1 cellular context compared by ENCODE assay signal in the genomic region with DNA sequence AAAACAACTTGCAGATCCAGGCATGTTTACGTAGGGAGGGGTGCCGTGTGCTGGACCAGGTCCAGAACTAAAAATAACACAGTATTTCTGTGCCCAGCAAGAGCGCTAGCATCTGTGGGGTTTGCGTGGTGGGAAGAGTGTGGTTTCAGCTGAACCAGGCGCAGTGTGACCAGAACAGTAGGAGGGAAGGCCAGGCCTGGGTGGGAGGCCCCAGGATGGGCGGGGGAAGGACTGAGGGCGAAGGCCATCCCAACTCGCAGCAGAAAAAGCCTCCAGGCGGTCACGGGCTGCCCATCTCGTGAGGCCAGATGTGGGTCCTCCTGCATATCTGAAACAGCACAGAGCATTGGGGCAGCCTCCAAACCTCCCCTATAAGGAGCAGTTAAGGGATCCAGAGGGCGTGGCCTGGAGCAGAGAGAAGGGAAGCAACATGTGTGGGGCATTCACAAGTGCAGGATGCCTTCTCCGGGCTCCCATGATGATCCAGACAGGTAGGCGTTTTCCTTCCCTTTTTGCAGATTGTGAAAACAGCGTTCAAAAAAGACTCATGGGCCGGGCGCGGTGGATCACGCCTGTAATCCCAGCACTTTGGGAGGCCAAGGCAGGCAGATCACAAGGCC.
TF ChIP-seq lines count a peak whose summit lies in the region.

No MANE protein-coding gene starts in this region.

TF ChIP-seq in HepG2, 621 proteins besides CTCF, POLR2A, EP300 and RAD21 (continued from another document and continues in another):
- TF ChIP-seq, protein P1, sequence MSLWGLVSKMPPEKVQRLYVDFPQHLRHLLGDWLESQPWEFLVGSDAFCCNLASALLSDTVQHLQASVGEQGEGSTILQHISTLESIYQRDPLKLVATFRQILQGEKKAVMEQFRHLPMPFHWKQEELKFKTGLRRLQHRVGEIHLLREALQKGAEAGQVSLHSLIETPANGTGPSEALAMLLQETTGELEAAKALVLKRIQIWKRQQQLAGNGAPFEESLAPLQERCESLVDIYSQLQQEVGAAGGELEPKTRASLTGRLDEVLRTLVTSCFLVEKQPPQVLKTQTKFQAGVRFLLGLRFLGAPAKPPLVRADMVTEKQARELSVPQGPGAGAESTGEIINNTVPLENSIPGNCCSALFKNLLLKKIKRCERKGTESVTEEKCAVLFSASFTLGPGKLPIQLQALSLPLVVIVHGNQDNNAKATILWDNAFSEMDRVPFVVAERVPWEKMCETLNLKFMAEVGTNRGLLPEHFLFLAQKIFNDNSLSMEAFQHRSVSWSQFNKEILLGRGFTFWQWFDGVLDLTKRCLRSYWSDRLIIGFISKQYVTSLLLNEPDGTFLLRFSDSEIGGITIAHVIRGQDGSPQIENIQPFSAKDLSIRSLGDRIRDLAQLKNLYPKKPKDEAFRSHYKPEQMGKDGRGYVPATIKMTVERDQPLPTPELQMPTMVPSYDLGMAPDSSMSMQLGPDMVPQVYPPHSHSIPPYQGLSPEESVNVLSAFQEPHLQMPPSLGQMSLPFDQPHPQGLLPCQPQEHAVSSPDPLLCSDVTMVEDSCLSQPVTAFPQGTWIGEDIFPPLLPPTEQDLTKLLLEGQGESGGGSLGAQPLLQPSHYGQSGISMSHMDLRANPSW (CRISPR knock-in tag; IDR thresholded peaks at IDR 0.05; ENCODE audit: borderline replicate concordance): no peak
- TF ChIP-seq KMT2B (CRISPR knock-in tag; IDR thresholded peaks at IDR 0.05) (no peak), CC2D1A (CRISPR knock-in tag; IDR thresholded peaks at IDR 0.05) (no peak), ZNF75D (CRISPR knock-in tag; IDR thresholded peaks at IDR 0.05; ENCODE audit: borderline replicate concordance) (no peak), ZNF501 (CRISPR knock-in tag; IDR thresholded peaks at IDR 0.05) (no peak; the same call in 1 of the 2 replicates), REXO4 (CRISPR knock-in tag; IDR thresholded peaks at IDR 0.05; ENCODE audit: borderline replicate concordance) (no peak), ZNF430 (CRISPR knock-in tag; IDR thresholded peaks at IDR 0.05) (no peak), NBN (conservative IDR thresholded peaks at IDR 0.05) (no peak), ZBTB7B (CRISPR knock-in tag; IDR thresholded peaks at IDR 0.05) (no peak; the same call in none of the 2 replicates), HNRNPH1 (optimal IDR thresholded peaks at IDR 0.05; ENCODE audit: low read depth, low read length) (no peak), HNRNPK (IDR thresholded peaks at IDR 0.05; ENCODE audit: low read depth, low read length, poor library complexity, severe bottlenecking) (no peak), KAT2B (IDR thresholded peaks at IDR 0.05; ENCODE audit: borderline replicate concordance, low read depth, low read length) (no peak), AKAP8 (CRISPR knock-in tag; IDR thresholded peaks at IDR 0.05) (no peak), ZSCAN31 (CRISPR knock-in tag; IDR thresholded peaks at IDR 0.05; ENCODE audit: low read depth) (peak; percentile 3; the same call in 1 of the 2 replicates), ZNF598 (CRISPR knock-in tag; IDR thresholded peaks at IDR 0.05; ENCODE audit: borderline replicate concordance) (no peak), MED1 (CRISPR knock-in tag; IDR thresholded peaks at IDR 0.05) (no peak; the same call in none of the 2 replicates), MXD4 (CRISPR knock-in tag; IDR thresholded peaks at IDR 0.05) (no peak), ZNF577 (CRISPR knock-in tag; IDR thresholded peaks at IDR 0.05; ENCODE audit: borderline replicate concordance, low read depth) (no peak), SAP130 (CRISPR knock-in tag; IDR thresholded peaks at IDR 0.05; ENCODE audit: low read depth) (no peak), HNRNPUL1 (IDR thresholded peaks at IDR 0.05; ENCODE audit: low read depth, low read length) (no peak), ZNF510 (CRISPR knock-in tag; IDR thresholded peaks at IDR 0.05; ENCODE audit: low read depth) (no peak), ZNF670 (CRISPR knock-in tag; IDR thresholded peaks at IDR 0.05; ENCODE audit: borderline replicate concordance) (no peak), KDM5B (CRISPR knock-in tag; IDR thresholded peaks at IDR 0.05; ENCODE audit: borderline replicate concordance) (no peak), ZNF850 (CRISPR knock-in tag; conservative IDR thresholded peaks at IDR 0.05) (no peak), ZNF343 (CRISPR knock-in tag; IDR thresholded peaks at IDR 0.05) (peak; percentile 64; the same call in 1 of the 2 replicates), FLYWCH1 (CRISPR knock-in tag; IDR thresholded peaks at IDR 0.05) (no peak), PHF21A (CRISPR knock-in tag; IDR thresholded peaks at IDR 0.05) (no peak), KLF12 (CRISPR knock-in tag; IDR thresholded peaks at IDR 0.05; ENCODE audit: borderline replicate concordance) (0 out of 2 replicates have a peak, but pooled peaks have one; percentile 63), ZNF570 (CRISPR knock-in tag; IDR thresholded peaks at IDR 0.05; ENCODE audit: borderline replicate concordance) (no peak), CHCHD3 (CRISPR knock-in tag; IDR thresholded peaks at IDR 0.05) (no peak)
- TF ChIP-seq, protein P2, sequence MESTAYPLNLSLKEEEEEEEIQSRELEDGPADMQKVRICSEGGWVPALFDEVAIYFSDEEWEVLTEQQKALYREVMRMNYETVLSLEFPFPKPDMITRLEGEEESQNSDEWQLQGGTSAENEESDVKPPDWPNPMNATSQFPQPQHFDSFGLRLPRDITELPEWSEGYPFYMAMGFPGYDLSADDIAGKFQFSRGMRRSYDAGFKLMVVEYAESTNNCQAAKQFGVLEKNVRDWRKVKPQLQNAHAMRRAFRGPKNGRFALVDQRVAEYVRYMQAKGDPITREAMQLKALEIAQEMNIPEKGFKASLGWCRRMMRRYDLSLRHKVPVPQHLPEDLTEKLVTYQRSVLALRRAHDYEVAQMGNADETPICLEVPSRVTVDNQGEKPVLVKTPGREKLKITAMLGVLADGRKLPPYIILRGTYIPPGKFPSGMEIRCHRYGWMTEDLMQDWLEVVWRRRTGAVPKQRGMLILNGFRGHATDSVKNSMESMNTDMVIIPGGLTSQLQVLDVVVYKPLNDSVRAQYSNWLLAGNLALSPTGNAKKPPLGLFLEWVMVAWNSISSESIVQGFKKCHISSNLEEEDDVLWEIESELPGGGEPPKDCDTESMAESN (CRISPR knock-in tag; conservative IDR thresholded peaks at IDR 0.05): no peak
- TF ChIP-seq, protein P3, sequence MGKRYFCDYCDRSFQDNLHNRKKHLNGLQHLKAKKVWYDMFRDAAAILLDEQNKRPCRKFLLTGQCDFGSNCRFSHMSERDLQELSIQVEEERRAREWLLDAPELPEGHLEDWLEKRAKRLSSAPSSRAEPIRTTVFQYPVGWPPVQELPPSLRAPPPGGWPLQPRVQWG (CRISPR knock-in tag; IDR thresholded peaks at IDR 0.05; ENCODE audit: borderline replicate concordance, low read depth): no peak
- TF ChIP-seq, protein P4, sequence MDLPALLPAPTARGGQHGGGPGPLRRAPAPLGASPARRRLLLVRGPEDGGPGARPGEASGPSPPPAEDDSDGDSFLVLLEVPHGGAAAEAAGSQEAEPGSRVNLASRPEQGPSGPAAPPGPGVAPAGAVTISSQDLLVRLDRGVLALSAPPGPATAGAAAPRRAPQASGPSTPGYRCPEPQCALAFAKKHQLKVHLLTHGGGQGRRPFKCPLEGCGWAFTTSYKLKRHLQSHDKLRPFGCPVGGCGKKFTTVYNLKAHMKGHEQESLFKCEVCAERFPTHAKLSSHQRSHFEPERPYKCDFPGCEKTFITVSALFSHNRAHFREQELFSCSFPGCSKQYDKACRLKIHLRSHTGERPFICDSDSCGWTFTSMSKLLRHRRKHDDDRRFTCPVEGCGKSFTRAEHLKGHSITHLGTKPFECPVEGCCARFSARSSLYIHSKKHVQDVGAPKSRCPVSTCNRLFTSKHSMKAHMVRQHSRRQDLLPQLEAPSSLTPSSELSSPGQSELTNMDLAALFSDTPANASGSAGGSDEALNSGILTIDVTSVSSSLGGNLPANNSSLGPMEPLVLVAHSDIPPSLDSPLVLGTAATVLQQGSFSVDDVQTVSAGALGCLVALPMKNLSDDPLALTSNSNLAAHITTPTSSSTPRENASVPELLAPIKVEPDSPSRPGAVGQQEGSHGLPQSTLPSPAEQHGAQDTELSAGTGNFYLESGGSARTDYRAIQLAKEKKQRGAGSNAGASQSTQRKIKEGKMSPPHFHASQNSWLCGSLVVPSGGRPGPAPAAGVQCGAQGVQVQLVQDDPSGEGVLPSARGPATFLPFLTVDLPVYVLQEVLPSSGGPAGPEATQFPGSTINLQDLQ (CRISPR knock-in tag; IDR thresholded peaks at IDR 0.05): no peak; the same call in 1 of the 2 replicates
- TF ChIP-seq, protein P5, sequence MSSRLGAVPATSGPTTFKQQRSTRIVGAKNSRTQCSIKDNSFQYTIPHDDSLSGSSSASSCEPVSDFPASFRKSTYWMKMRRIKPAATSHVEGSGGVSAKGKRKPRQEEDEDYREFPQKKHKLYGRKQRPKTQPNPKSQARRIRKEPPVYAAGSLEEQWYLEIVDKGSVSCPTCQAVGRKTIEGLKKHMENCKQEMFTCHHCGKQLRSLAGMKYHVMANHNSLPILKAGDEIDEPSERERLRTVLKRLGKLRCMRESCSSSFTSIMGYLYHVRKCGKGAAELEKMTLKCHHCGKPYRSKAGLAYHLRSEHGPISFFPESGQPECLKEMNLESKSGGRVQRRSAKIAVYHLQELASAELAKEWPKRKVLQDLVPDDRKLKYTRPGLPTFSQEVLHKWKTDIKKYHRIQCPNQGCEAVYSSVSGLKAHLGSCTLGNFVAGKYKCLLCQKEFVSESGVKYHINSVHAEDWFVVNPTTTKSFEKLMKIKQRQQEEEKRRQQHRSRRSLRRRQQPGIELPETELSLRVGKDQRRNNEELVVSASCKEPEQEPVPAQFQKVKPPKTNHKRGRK (CRISPR knock-in tag; IDR thresholded peaks at IDR 0.05): no peak
- TF ChIP-seq, protein P6, sequence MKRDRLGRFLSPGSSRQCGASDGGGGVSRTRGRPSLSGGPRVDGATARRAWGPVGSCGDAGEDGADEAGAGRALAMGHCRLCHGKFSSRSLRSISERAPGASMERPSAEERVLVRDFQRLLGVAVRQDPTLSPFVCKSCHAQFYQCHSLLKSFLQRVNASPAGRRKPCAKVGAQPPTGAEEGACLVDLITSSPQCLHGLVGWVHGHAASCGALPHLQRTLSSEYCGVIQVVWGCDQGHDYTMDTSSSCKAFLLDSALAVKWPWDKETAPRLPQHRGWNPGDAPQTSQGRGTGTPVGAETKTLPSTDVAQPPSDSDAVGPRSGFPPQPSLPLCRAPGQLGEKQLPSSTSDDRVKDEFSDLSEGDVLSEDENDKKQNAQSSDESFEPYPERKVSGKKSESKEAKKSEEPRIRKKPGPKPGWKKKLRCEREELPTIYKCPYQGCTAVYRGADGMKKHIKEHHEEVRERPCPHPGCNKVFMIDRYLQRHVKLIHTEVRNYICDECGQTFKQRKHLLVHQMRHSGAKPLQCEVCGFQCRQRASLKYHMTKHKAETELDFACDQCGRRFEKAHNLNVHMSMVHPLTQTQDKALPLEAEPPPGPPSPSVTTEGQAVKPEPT (CRISPR knock-in tag; IDR thresholded peaks at IDR 0.05; ENCODE audit: low read depth): no peak
- TF ChIP-seq, protein P7, sequence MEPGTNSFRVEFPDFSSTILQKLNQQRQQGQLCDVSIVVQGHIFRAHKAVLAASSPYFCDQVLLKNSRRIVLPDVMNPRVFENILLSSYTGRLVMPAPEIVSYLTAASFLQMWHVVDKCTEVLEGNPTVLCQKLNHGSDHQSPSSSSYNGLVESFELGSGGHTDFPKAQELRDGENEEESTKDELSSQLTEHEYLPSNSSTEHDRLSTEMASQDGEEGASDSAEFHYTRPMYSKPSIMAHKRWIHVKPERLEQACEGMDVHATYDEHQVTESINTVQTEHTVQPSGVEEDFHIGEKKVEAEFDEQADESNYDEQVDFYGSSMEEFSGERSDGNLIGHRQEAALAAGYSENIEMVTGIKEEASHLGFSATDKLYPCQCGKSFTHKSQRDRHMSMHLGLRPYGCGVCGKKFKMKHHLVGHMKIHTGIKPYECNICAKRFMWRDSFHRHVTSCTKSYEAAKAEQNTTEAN (CRISPR knock-in tag; conservative IDR thresholded peaks at IDR 0.05): no peak
- TF ChIP-seq, protein P8, sequence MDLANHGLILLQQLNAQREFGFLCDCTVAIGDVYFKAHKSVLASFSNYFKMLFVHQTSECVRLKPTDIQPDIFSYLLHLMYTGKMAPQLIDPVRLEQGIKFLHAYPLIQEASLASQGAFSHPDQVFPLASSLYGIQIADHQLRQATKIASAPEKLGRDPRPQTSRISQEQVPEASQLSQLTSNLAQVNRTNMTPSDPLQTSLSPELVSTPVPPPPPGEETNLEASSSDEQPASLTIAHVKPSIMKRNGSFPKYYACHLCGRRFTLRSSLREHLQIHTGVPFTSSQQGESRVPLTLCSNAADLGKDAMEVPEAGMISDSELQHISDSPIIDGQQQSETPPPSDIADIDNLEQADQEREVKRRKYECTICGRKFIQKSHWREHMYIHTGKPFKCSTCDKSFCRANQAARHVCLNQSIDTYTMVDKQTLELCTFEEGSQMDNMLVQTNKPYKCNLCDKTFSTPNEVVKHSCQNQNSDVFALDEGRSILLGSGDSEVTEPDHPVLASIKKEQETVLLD (CRISPR knock-in tag; IDR thresholded peaks at IDR 0.05; ENCODE audit: low read depth): no peak
- TF ChIP-seq, protein P9, sequence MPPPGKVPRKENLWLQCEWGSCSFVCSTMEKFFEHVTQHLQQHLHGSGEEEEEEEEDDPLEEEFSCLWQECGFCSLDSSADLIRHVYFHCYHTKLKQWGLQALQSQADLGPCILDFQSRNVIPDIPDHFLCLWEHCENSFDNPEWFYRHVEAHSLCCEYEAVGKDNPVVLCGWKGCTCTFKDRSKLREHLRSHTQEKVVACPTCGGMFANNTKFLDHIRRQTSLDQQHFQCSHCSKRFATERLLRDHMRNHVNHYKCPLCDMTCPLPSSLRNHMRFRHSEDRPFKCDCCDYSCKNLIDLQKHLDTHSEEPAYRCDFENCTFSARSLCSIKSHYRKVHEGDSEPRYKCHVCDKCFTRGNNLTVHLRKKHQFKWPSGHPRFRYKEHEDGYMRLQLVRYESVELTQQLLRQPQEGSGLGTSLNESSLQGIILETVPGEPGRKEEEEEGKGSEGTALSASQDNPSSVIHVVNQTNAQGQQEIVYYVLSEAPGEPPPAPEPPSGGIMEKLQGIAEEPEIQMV (CRISPR knock-in tag; IDR thresholded peaks at IDR 0.05; ENCODE audit: low read depth): no peak
- TF ChIP-seq, protein P10, sequence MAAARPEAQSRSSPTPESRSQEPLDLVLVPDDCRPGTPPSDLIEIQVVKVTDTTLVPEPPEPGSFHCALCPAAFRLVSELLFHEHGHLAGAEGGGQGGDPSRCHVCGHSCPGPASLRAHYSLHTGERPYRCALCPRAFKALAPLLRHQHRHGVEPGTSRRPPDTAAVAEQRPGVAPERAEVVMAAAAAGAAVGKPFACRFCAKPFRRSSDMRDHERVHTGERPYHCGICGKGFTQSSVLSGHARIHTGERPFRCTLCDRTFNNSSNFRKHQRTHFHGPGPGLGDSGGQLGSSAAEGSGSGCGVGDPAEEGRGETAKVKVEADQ (CRISPR knock-in tag; IDR thresholded peaks at IDR 0.05; ENCODE audit: borderline replicate concordance): 0 out of 2 replicates have a peak, but pooled peaks have one; percentile 34
- TF ChIP-seq, protein P11, sequence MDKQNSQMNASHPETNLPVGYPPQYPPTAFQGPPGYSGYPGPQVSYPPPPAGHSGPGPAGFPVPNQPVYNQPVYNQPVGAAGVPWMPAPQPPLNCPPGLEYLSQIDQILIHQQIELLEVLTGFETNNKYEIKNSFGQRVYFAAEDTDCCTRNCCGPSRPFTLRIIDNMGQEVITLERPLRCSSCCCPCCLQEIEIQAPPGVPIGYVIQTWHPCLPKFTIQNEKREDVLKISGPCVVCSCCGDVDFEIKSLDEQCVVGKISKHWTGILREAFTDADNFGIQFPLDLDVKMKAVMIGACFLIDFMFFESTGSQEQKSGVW (CRISPR knock-in tag; IDR thresholded peaks at IDR 0.05; ENCODE audit: borderline replicate concordance): no peak
